In the genomic region with DNA sequence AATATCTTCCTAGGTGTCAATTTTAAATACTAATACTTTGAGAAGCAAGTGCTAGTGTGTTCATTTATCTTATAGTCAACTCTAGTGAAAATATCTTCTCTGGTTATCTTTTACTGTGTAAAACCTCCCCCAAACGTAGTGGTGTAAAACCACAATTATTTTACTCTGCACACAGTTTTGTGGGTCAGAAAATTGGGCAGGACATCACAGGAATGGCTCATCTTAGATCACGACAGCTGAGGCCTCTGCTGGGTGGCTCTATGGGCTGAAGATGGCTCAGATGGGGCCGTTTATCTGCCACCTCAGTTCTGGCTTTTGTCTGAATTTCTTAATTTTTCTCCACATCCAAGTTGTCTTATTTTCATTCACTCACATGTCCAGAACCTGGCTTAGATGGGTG, we compare ENCODE assay signal across 15 cellular contexts.
DNase-seq lines count a peak whose midpoint lies in the region; ATAC-seq, FAIRE-seq and TF ChIP-seq lines count a peak whose summit lies in the region.
"Had no signal": no experiment of that assay in that cellular context is flagged by ENCODE, and none has a peak within 500 bp of the region (broad histone marks: within the 10 kb centered on the region; RNA-seq: fewer than 3 reads in every experiment).

No MANE protein-coding gene starts in this region.

- H3K9ac ChIP-seq in Loucy (ENCODE audit: low read depth, low read length, poor library complexity, severe bottlenecking): no peak overlapping the region
- no peak overlapping the region for H3K9ac ChIP-seq in HepG2 (ENCODE audit: insufficient read depth, low read depth, low read length)
- H3K9ac ChIP-seq: BLaER1 treated with 17β-estradiol and CSF1 and Interleukin-3, amounts not matched to agents 10 nM and 100 nM had no signal

- WGBS in HepG2 (ENCODE audit: low lambda C conversion rate): 0% methylated on average over 3 of the region's 3 CpGs

- H3K4me1 ChIP-seq in Loucy (ENCODE audit: insufficient read depth, low read length, poor library complexity, severe bottlenecking): peaks cover 12% of the 10 kb centered on the region
- peaks cover 16% of the 10 kb centered on the region for H3K4me1 ChIP-seq in SJCRH30
- no peaks in the 10 kb centered on the region for H3K4me1 ChIP-seq in osteoblast (ENCODE audit: insufficient read depth, low read length)
- H3K4me1 ChIP-seq in HepG2 (ENCODE audit: insufficient read depth, low read length): no peaks in the 10 kb centered on the region
- H3K4me1 ChIP-seq in mucosa of descending colon (ENCODE audit: low read depth): no peaks in the 10 kb centered on the region
- H3K4me1 ChIP-seq: BLaER1 treated with 17β-estradiol and CSF1 and Interleukin-3, amounts not matched to agents 10 nM and 100 nM; HAP-1 had no signal

- BruUV-seq in HepG2 (replicated peaks; lab: Mats Ljungman, UMichigan): no TSS peak

- H2AFZ ChIP-seq in Loucy (ENCODE audit: low read length) (0 out of 2 replicates have a peak overlapping the region, but pooled peaks have one; percentile 5), osteoblast (ENCODE audit: low read length) (peak overlapping the region; percentile 30), HepG2 (ENCODE audit: low read length) (no peak overlapping the region)

- no peaks in the 10 kb centered on the region for H3F3A ChIP-seq in Loucy (ENCODE audit: low read depth)

- in situ Hi-C loops in HepG2 (cut with HindIII; ENCODE audit: extremely low pct_ligation_motif_present, low pct_unique_long_range_greater_than_20kb): no loop called here

- no peak for FAIRE-seq in HepG2 (lab: Jason Lieb, UNC)

- no peak overlapping the region for H3K4me3 Mint-ChIP-seq in mesothelial cell of epicardium
- H3K4me3 Mint-ChIP-seq in activated CD4-positive, alpha-beta T cell treated with anti-CD3 and anti-CD28 coated beads for 36 hours: no peak overlapping the region
- H3K4me3 Mint-ChIP-seq: CD4-positive, CD25-positive, alpha-beta regulatory T cell had no signal

- no peak for TF ChIP-seq POLR2A in HepG2 (IDR thresholded peaks at IDR 0.05; ENCODE audit: insufficient read depth in 1 of 2, low read depth in 2 of 2, low read length in 2 of 2)

- DNase-seq in SJCRH30 (peak; percentile 15 to 38), mesothelial cell of epicardium (ENCODE audit: low spot score in 2 of 2, unreplicated experiment in 2 of 2) (no peak), osteoblast (ENCODE audit: insufficient read length, low spot score, missing footprints) (no peak), DMS79 treated with DMSO at 0.1 percent for 48 hours (lab: John Stamatoyannopoulos, UW) (no peak), HepG2 (ENCODE audit: low spot score) (no peak), mucosa of descending colon (no peak)
- DNase-seq in activated CD4-positive, alpha-beta T cell treated with anti-CD3 and anti-CD28 coated beads for 36 hours: no peak
- DNase-seq: ACHN; CD4-positive, CD25-positive, alpha-beta regulatory T cell; DMS53; GOT3; IMR-90 had no signal

- POLR2A ChIA-PET in HepG2 (lab: Yijun Ruan, JAX): no interaction called here
- POLR2A ChIA-PET in activated CD4-positive, alpha-beta T cell treated with anti-CD3 and anti-CD28 coated beads for 36 hours (lab: Charles Lee): no interaction called here

- H3K27me3 ChIP-seq in Loucy (ENCODE audit: insufficient read depth, low read length, poor library complexity, severe bottlenecking) (no peaks in the 10 kb centered on the region), SJCRH30 (no peaks in the 10 kb centered on the region), osteoblast (ENCODE audit: insufficient read depth, low read length) (no peaks in the 10 kb centered on the region), HepG2 (ENCODE audit: control insufficient read depth in 1 of 2, insufficient read depth in 2 of 2, low read length in 2 of 2) (no peaks in the 10 kb centered on the region; a peak in 2 of 5 replicates)
- H3K27me3 ChIP-seq: BLaER1 treated with 17β-estradiol and CSF1 and Interleukin-3, amounts not matched to agents 10 nM and 100 nM had no signal

- intact Hi-C loops in HepG2 (cut with micrococcal nuclease; ENCODE audit: unreplicated experiment) (no loop called here), mucosa of descending colon (cut with DNase I, micrococcal nuclease) (no loop called here)
- intact Hi-C loops in activated CD4-positive, alpha-beta T cell treated with anti-CD3 and anti-CD28 coated beads for 36 hours (cut with DNase I, micrococcal nuclease): no loop called here

- no peak overlapping the region for H3K4me3 ChIP-seq in Loucy (ENCODE audit: low read length, poor library complexity, severe bottlenecking)
- H3K4me3 ChIP-seq in SJCRH30: no peak overlapping the region
- H3K4me3 ChIP-seq in osteoblast (ENCODE audit: insufficient read depth, low read length): no peak overlapping the region
- no peak overlapping the region for H3K4me3 ChIP-seq in HepG2 (replicated peaks in 1 of 3; ENCODE audit: insufficient read depth in 1 of 3, low read depth in 2 of 3, low read length in 3 of 3)
- H3K4me3 ChIP-seq in mucosa of descending colon: no peak overlapping the region
- H3K4me3 ChIP-seq: BLaER1 treated with 17β-estradiol and CSF1 and Interleukin-3, amounts not matched to agents 10 nM and 100 nM; HAP-1 had no signal

- H3K79me2 ChIP-seq in Loucy (ENCODE audit: insufficient read depth, low read length): no peaks in the 10 kb centered on the region
- H3K79me2 ChIP-seq in osteoblast (ENCODE audit: insufficient read depth, low read length): no peaks in the 10 kb centered on the region
- no peaks in the 10 kb centered on the region for H3K79me2 ChIP-seq in HepG2 (ENCODE audit: insufficient read depth, low read length)

- peaks cover 22% of the 10 kb centered on the region for H3K4me1 Mint-ChIP-seq in mesothelial cell of epicardium
- no peaks in the 10 kb centered on the region for H3K4me1 Mint-ChIP-seq in activated CD4-positive, alpha-beta T cell treated with anti-CD3 and anti-CD28 coated beads for 36 hours
- H3K4me1 Mint-ChIP-seq: CD4-positive, CD25-positive, alpha-beta regulatory T cell had no signal

- H3K9me3 ChIP-seq in Loucy (ENCODE audit: insufficient read depth, low read depth, low read length): no peaks in the 10 kb centered on the region
- H3K9me3 ChIP-seq in SJCRH30 (replicated peaks): peaks cover 3% of the 10 kb centered on the region; the same call in 1 of the 2 replicates
- H3K9me3 ChIP-seq in osteoblast (ENCODE audit: low read depth, low read length): no peaks in the 10 kb centered on the region
- H3K9me3 ChIP-seq in HepG2 (ENCODE audit: low read length): no peaks in the 10 kb centered on the region
- H3K9me3 ChIP-seq in mucosa of descending colon: no peaks in the 10 kb centered on the region
- H3K9me3 ChIP-seq: BLaER1 treated with 17β-estradiol and CSF1 and Interleukin-3, amounts not matched to agents 10 nM and 100 nM; HAP-1 had no signal

- no peaks in the 10 kb centered on the region for H3K27me3 Mint-ChIP-seq in mesothelial cell of epicardium (ENCODE audit: low read depth)
- H3K27me3 Mint-ChIP-seq in activated CD4-positive, alpha-beta T cell treated with anti-CD3 and anti-CD28 coated beads for 36 hours: peaks cover 6% of the 10 kb centered on the region

- no peak for TF ChIP-seq RAD21 in HepG2 (CRISPR knock-in tag; IDR thresholded peaks at IDR 0.05)

- TF ChIP-seq CTCF in Loucy (conservative IDR thresholded peaks at IDR 0.05; ENCODE audit: low read length) (no peak), mesothelial cell of epicardium (IDR thresholded peaks at IDR 0.05; ENCODE audit: unreplicated experiment) (no peak), osteoblast (IDR thresholded peaks at IDR 0.05; ENCODE audit: extremely low read depth, low read depth, low read length) (no peak), HepG2 (CRISPR knock-in tag; IDR thresholded peaks at IDR 0.05) (no peak), mucosa of descending colon (IDR thresholded peaks at IDR 0.05) (no peak)

- H3K27ac ChIP-seq in SJCRH30 (peak overlapping the region; percentile 56), osteoblast (ENCODE audit: low read depth, low read length) (no peak overlapping the region), HepG2 (ENCODE audit: extremely low read length, insufficient read depth, low read length) (no peak overlapping the region)
- H3K27ac ChIP-seq: BLaER1 treated with 17β-estradiol and CSF1 and Interleukin-3, amounts not matched to agents 10 nM and 100 nM had no signal

- H3K4me2 ChIP-seq in Loucy (ENCODE audit: low read depth, low read length, poor library complexity, severe bottlenecking) (peak overlapping the region; percentile 9), osteoblast (ENCODE audit: insufficient read depth, low read length) (no peak overlapping the region), HepG2 (ENCODE audit: low read depth, low read length) (no peak overlapping the region)
- H3K4me2 ChIP-seq: BLaER1 treated with 17β-estradiol and CSF1 and Interleukin-3, amounts not matched to agents 10 nM and 100 nM had no signal

- H4K20me1 ChIP-seq in Loucy (ENCODE audit: insufficient read depth, low read length, poor library complexity, severe bottlenecking) (no peaks in the 10 kb centered on the region), osteoblast (ENCODE audit: insufficient read depth, low read length) (no peaks in the 10 kb centered on the region), HepG2 (ENCODE audit: insufficient read depth, low read length) (no peaks in the 10 kb centered on the region)
- H4K20me1 ChIP-seq: BLaER1 treated with 17β-estradiol and CSF1 and Interleukin-3, amounts not matched to agents 10 nM and 100 nM had no signal

- H3K27ac Mint-ChIP-seq in mesothelial cell of epicardium: peak overlapping the region; percentile 38
- H3K27ac Mint-ChIP-seq in activated CD4-positive, alpha-beta T cell treated with anti-CD3 and anti-CD28 coated beads for 36 hours: no peak overlapping the region
- H3K27ac Mint-ChIP-seq: CD4-positive, CD25-positive, alpha-beta regulatory T cell had no signal

- H3K9me2 ChIP-seq in Loucy (replicated peaks; ENCODE audit: low read depth, low read length): no peaks in the 10 kb centered on the region

- H3K36me3 ChIP-seq in Loucy (ENCODE audit: insufficient read depth, low read length): no peaks in the 10 kb centered on the region
- H3K36me3 ChIP-seq in SJCRH30: no peaks in the 10 kb centered on the region
- no peaks in the 10 kb centered on the region for H3K36me3 ChIP-seq in osteoblast (ENCODE audit: insufficient read depth, low read length)
- H3K36me3 ChIP-seq in HepG2 (replicated peaks in 1 of 2; ENCODE audit: control insufficient read depth in 1 of 2, insufficient read depth in 2 of 2, low read length in 2 of 2): no peaks in the 10 kb centered on the region
- no peaks in the 10 kb centered on the region for H3K36me3 ChIP-seq in mucosa of descending colon (ENCODE audit: low read depth)
- H3K36me3 ChIP-seq: BLaER1 treated with 17β-estradiol and CSF1 and Interleukin-3, amounts not matched to agents 10 nM and 100 nM; HAP-1 had no signal

- H3K36me3 Mint-ChIP-seq in mesothelial cell of epicardium: peaks cover 2% of the 10 kb centered on the region
- no peaks in the 10 kb centered on the region for H3K36me3 Mint-ChIP-seq in activated CD4-positive, alpha-beta T cell treated with anti-CD3 and anti-CD28 coated beads for 36 hours (ENCODE audit: low read depth)
- H3K36me3 Mint-ChIP-seq: CD4-positive, CD25-positive, alpha-beta regulatory T cell had no signal

- CTCF ChIA-PET in HepG2 (lab: Yijun Ruan, JAX; ENCODE audit: low intra/inter-chr PET ratio, low total read pairs): no interaction called here
- CTCF ChIA-PET in activated CD4-positive, alpha-beta T cell treated with anti-CD3 and anti-CD28 coated beads for 36 hours (lab: Charles Lee): no interaction called here

- ATAC-seq in HepG2 (no peak), mucosa of descending colon (no peak)
- no peak for ATAC-seq in activated CD4-positive, alpha-beta T cell treated with anti-CD3 and anti-CD28 coated beads for 36 hours

- TF ChIP-seq EP300 in HepG2 (IDR thresholded peaks at IDR 0.05; ENCODE audit: low read depth in 2 of 2, low read length in 2 of 2) (no peak), HepG2 (CRISPR knock-in tag; IDR thresholded peaks at IDR 0.05; ENCODE audit: borderline replicate concordance) (no peak)

- H3K9me3 Mint-ChIP-seq in mesothelial cell of epicardium: peaks cover 21% of the 10 kb centered on the region
- H3K9me3 Mint-ChIP-seq in activated CD4-positive, alpha-beta T cell treated with anti-CD3 and anti-CD28 coated beads for 36 hours (ENCODE audit: low read depth): peaks cover 1% of the 10 kb centered on the region

Comparison
In these comparisons a context has a peak if more than half of its experiments do, and no peak if none do; other contexts are left out.
1. DNase-seq: peak in SJCRH30 (2 of 2); none in mesothelial cell of epicardium (0 of 2), osteoblast (single experiment), DMS79 treated with DMSO at 0.1 percent for 48 hours (single experiment), HepG2 (single experiment), activated CD4-positive, alpha-beta T cell treated with anti-CD3 and anti-CD28 coated beads for 36 hours (single experiment) and mucosa of descending colon (0 of 3).